Comparison of ENCODE assay signal across 8 cellular contexts in the genomic region with DNA sequence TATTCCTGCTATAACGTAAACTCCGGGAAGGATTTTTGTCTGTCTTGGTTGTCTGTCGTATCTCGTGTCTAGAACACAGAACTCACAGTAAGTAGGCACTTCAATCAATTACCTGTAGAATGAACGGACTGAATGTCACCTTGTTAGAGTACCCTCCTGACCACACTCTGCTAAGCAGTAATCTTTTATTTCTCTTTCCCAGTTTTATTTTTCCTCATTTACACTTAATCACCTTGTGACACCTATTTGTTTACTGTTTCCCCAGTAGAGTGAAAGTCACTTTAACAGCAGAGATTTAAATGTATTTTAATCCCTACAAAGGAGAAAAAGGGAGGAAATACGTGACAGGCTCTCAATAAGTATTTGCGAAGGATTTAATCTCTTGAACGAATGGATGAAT. TPM values are rescaled to one million over a fixed set of nuclear protein-coding genes. Genes with fewer than 3 reads are reported as not detected.
A peak's percentile ranks its signal among the peaks of the same experiment; 100 is the strongest.
DNase-seq lines count a peak whose midpoint lies in the region; ATAC-seq and TF ChIP-seq lines count a peak whose summit lies in the region.

No MANE protein-coding gene starts in this region.

- no peaks in the 10 kb centered on the region for H3K36me3 ChIP-seq in Caco-2 (ENCODE audit: control insufficient read depth, insufficient read depth, low read length)
- no peaks in the 10 kb centered on the region for H3K36me3 ChIP-seq in duodenal mucosa (ENCODE audit: control insufficient read depth in 1 of 2, insufficient read depth in 2 of 2, low read length in 2 of 2)
- no peaks in the 10 kb centered on the region for H3K36me3 ChIP-seq in neutrophil

- H3K4me1 Mint-ChIP-seq in Caco-2 (ENCODE audit: low read depth, unreplicated experiment), result peaks cover 28% of the 10 kb centered on the region

- peak overlapping the region; percentile 81 for H3K27ac Mint-ChIP-seq in Caco-2 (ENCODE audit: unreplicated experiment)

- H3K9me3 Mint-ChIP-seq in Caco-2 (ENCODE audit: unreplicated experiment), result no peaks in the 10 kb centered on the region

- H3K27me3 ChIP-seq in Caco-2 (replicated peaks; ENCODE audit: control insufficient read depth, insufficient read depth, low read length) (no peaks in the 10 kb centered on the region), duodenal mucosa (ENCODE audit: control insufficient read depth in 1 of 2, insufficient read depth in 2 of 2, low read length in 2 of 2) (no peaks in the 10 kb centered on the region), neutrophil (peaks cover 65% of the 10 kb centered on the region)

- H3K9ac ChIP-seq in duodenal mucosa (ENCODE audit: low read depth in 1 of 2, low read length in 2 of 2), result peak overlapping the region; percentile 28 to 78

- H3K36me3 Mint-ChIP-seq in Caco-2 (ENCODE audit: insufficient read depth, unreplicated experiment), result peaks cover 24% of the 10 kb centered on the region

- H3K9me3 ChIP-seq in Caco-2, result no peaks in the 10 kb centered on the region
- no peaks in the 10 kb centered on the region for H3K9me3 ChIP-seq in duodenal mucosa (ENCODE audit: control insufficient read depth in 1 of 2, low read length in 2 of 2)
- H3K9me3 ChIP-seq in neutrophil, result no peaks in the 10 kb centered on the region

- DNase-seq in Caco-2 (no peak), NCI-H146 (lab: John Stamatoyannopoulos, UW) (peak; percentile 32), A172 (ENCODE audit: low spot score) (no peak), NK-92 (lab: John Stamatoyannopoulos, UW; ENCODE audit: unreplicated experiment) (no peak)

- POLR2A ChIA-PET in Caco-2 (lab: Charles Lee), result interaction anchor here (0.6 to 1.3 kb wide), 10 partner anchors 8 to 525 kb away, joined by 3 to 13 read pairs (median 4); partner anchors contain the start of gene TMEM185B

- CTCF ChIA-PET in Caco-2 (lab: Charles Lee), result no interaction called here

- no peak overlapping the region for H3K27ac ChIP-seq in duodenal mucosa (ENCODE audit: low read depth, low read length)
- H3K27ac ChIP-seq in neutrophil, result no peak overlapping the region

- peak overlapping the region; percentile 74 for H3K4me3 Mint-ChIP-seq in Caco-2 (ENCODE audit: unreplicated experiment)

- BruUV-seq in Caco-2 (replicated peaks; lab: Mats Ljungman, UMichigan), result TSS peak; percentile 79

- peak overlapping the region; percentile 62 for H3K4me3 ChIP-seq in Caco-2 (ENCODE audit: low read depth, low read length)
- peak overlapping the region; percentile 84 to 86 for H3K4me3 ChIP-seq in duodenal mucosa (ENCODE audit: low read depth in 1 of 2, low read length in 2 of 2)
- peak overlapping the region; percentile 79 to 88 for H3K4me3 ChIP-seq in neutrophil (ENCODE audit: low read depth in 1 of 2, low read length in 1 of 2)

- intact Hi-C loops in Caco-2 (cut with micrococcal nuclease; ENCODE audit: unreplicated experiment), result loop anchor here (2.0 to 10.0 kb wide), 4 partner anchors 20 to 258 kb away; partner anchors contain the start of gene PTPN4

- ATAC-seq in GM21447 (IDR thresholded peaks at IDR 0.05; ENCODE audit: unreplicated experiment) (no peak), GM21381 (IDR thresholded peaks at IDR 0.05; ENCODE audit: unreplicated experiment) (no peak)

- TF ChIP-seq CTCF in Caco-2 (IDR thresholded peaks at IDR 0.05; ENCODE audit: insufficient read depth in 1 of 2, low read depth in 1 of 2, low read length in 1 of 2, severe bottlenecking in 1 of 2, unreplicated experiment in 1 of 2), result no peak
- no peak for TF ChIP-seq CTCF in neutrophil (IDR thresholded peaks at IDR 0.05)

- H3K4me1 ChIP-seq in Caco-2 (peaks cover 9% of the 10 kb centered on the region), duodenal mucosa (ENCODE audit: control insufficient read depth in 1 of 2, insufficient read depth in 2 of 2, low read length in 2 of 2) (peaks cover 4 to 6% of the 10 kb centered on the region in 2 donors), neutrophil (ENCODE audit: control insufficient read depth in 1 of 2, insufficient read depth in 1 of 2, low read depth in 1 of 2, low read length in 1 of 2) (peaks cover 11% of the 10 kb centered on the region in 2 experiments)

- H3K27me3 Mint-ChIP-seq in Caco-2 (ENCODE audit: insufficient read depth, unreplicated experiment), result no peaks in the 10 kb centered on the region

RNA-seq across cellular contexts. Expression of gene EPB41L5, which starts 0.5 kb away (rescaled TPM):
- 81.9 and 83.0 TPM in 2 replicates for total RNA-seq in Caco-2 (2022)
- 11.1 and 14.8 TPM in 2 replicates for total RNA-seq in A172 (2014; rRNA removed; shearing (Covaris generic))
